13 cellular contexts compared by ENCODE assay signal in genomic region chr10:91907033-91907594, GRCh38. TPM values are rescaled to one million over a fixed set of nuclear protein-coding genes. Genes with fewer than 3 reads are reported as not detected.
A peak's percentile ranks its signal among the peaks of the same experiment; 100 is the strongest.
DNase-seq lines count a peak whose midpoint lies in the region; ATAC-seq and TF ChIP-seq lines count a peak whose summit lies in the region.
"Had no signal": no experiment of that assay in that cellular context is flagged by ENCODE, and none has a peak within 500 bp of the region (broad histone marks: within the 10 kb centered on the region; RNA-seq: fewer than 3 reads in every experiment).

No MANE protein-coding gene starts in this region.

- DNase-seq in activated naive CD4-positive, alpha-beta T cell treated with anti-CD3 and anti-CD28 coated beads, Interleukin-2, amount 10 ng/mL, durations not matched to agents 7 days and 5 days, result no peak
- DNase-seq in activated naive CD4-positive, alpha-beta T cell treated with anti-CD3 and anti-CD28 coated beads, Interleukin-2, amount 50 U/mL, for 72 hours (ENCODE audit: low spot score in 2 of 2), result no peak
- no peak for DNase-seq in glutamatergic neuron
- DNase-seq in stimulated activated effector memory CD8-positive, alpha-beta T cell treated with anti-CD3 and anti-CD28 coated beads, Interleukin-12 subunit alpha, Interleukin-12 subunit beta, amount 100 ng/mL, for 72 hours (ENCODE audit: low spot score in 2 of 2), result no peak
- no peak for DNase-seq in NCI-H2107 treated with DMSO at 0.1 percent for 48 hours (lab: John Stamatoyannopoulos, UW; ENCODE audit: unreplicated experiment)
- DNase-seq in OCI-M1 (lab: John Stamatoyannopoulos, UW), result no peak
- no peak for DNase-seq in DMS53 treated with DMSO at 0.1 percent for 48 hours (lab: John Stamatoyannopoulos, UW; ENCODE audit: unreplicated experiment)
- DNase-seq: effector CD4-positive, alpha-beta T cell; left cardiac atrium; NCI-H510A; stomach had no signal

- H3K36me3 ChIP-seq in SU-DHL-6 (ENCODE audit: low read length), result no peaks in the 10 kb centered on the region
- H3K36me3 ChIP-seq: stomach had no signal

- no peak overlapping the region for H2AFZ ChIP-seq in SU-DHL-6 (ENCODE audit: low read depth, low read length, severe bottlenecking)

- H3K27me3 Mint-ChIP-seq in activated naive CD4-positive, alpha-beta T cell treated with anti-CD3 and anti-CD28 coated beads, Interleukin-2, amount 10 ng/mL, durations not matched to agents 7 days and 5 days, result peaks cover 6% of the 10 kb centered on the region
- peaks cover 12% of the 10 kb centered on the region for H3K27me3 Mint-ChIP-seq in glutamatergic neuron (ENCODE audit: unreplicated experiment)

- no peak overlapping the region for H3K27ac Mint-ChIP-seq in activated naive CD4-positive, alpha-beta T cell treated with anti-CD3 and anti-CD28 coated beads, Interleukin-2, amount 10 ng/mL, durations not matched to agents 7 days and 5 days
- H3K27ac Mint-ChIP-seq in activated naive CD4-positive, alpha-beta T cell treated with anti-CD3 and anti-CD28 coated beads, Interleukin-2, amount 50 U/mL, for 72 hours, result no peak overlapping the region
- H3K27ac Mint-ChIP-seq in glutamatergic neuron (ENCODE audit: unreplicated experiment), result no peak overlapping the region
- H3K27ac Mint-ChIP-seq in stimulated activated effector memory CD8-positive, alpha-beta T cell treated with anti-CD3 and anti-CD28 coated beads, Interleukin-12 subunit alpha, Interleukin-12 subunit beta, amount 100 ng/mL, for 72 hours, result peak overlapping the region; percentile 56

- no peaks in the 10 kb centered on the region; the same call in 1 of the 2 replicates for H3F3A ChIP-seq in SU-DHL-6 (ENCODE audit: insufficient read depth)

- no peaks in the 10 kb centered on the region for H4K20me1 ChIP-seq in SU-DHL-6 (ENCODE audit: low read depth, low read length)

- no peaks in the 10 kb centered on the region for H3K36me3 Mint-ChIP-seq in activated naive CD4-positive, alpha-beta T cell treated with anti-CD3 and anti-CD28 coated beads, Interleukin-2, amount 10 ng/mL, durations not matched to agents 7 days and 5 days
- no peaks in the 10 kb centered on the region for H3K36me3 Mint-ChIP-seq in activated naive CD4-positive, alpha-beta T cell treated with anti-CD3 and anti-CD28 coated beads, Interleukin-2, amount 50 U/mL, for 72 hours
- H3K36me3 Mint-ChIP-seq in glutamatergic neuron (ENCODE audit: unreplicated experiment), result no peaks in the 10 kb centered on the region
- H3K36me3 Mint-ChIP-seq in stimulated activated effector memory CD8-positive, alpha-beta T cell treated with anti-CD3 and anti-CD28 coated beads, Interleukin-12 subunit alpha, Interleukin-12 subunit beta, amount 100 ng/mL, for 72 hours, result peaks cover 6% of the 10 kb centered on the region

- no peak for ATAC-seq in activated naive CD4-positive, alpha-beta T cell treated with anti-CD3 and anti-CD28 coated beads, Interleukin-2, amount 50 U/mL, for 72 hours
- no peak for ATAC-seq in stimulated activated effector memory CD8-positive, alpha-beta T cell treated with anti-CD3 and anti-CD28 coated beads, Interleukin-12 subunit alpha, Interleukin-12 subunit beta, amount 100 ng/mL, for 72 hours

- TF ChIP-seq CTCF in SU-DHL-6 (IDR thresholded peaks at IDR 0.05; ENCODE audit: insufficient read depth, low read length, poor library complexity, severe bottlenecking), result no peak
- TF ChIP-seq CTCF in glutamatergic neuron (IDR thresholded peaks at IDR 0.05; ENCODE audit: partially characterized antibody, unreplicated experiment), result no peak

- peak overlapping the region; percentile 71 for H3K4me3 ChIP-seq in SU-DHL-6 (ENCODE audit: insufficient read depth, low read length, poor library complexity, severe bottlenecking)

- H3K4me3 Mint-ChIP-seq in activated naive CD4-positive, alpha-beta T cell treated with anti-CD3 and anti-CD28 coated beads, Interleukin-2, amount 10 ng/mL, durations not matched to agents 7 days and 5 days, result peak overlapping the region; percentile 85
- peak overlapping the region; percentile 93 for H3K4me3 Mint-ChIP-seq in glutamatergic neuron (ENCODE audit: unreplicated experiment)
- peak overlapping the region; percentile 79 for H3K4me3 Mint-ChIP-seq in stimulated activated effector memory CD8-positive, alpha-beta T cell treated with anti-CD3 and anti-CD28 coated beads, Interleukin-12 subunit alpha, Interleukin-12 subunit beta, amount 100 ng/mL, for 72 hours

- no peaks in the 10 kb centered on the region for H3K27me3 ChIP-seq in SU-DHL-6 (ENCODE audit: low read length)
- H3K27me3 ChIP-seq: stomach had no signal

- H3K79me2 ChIP-seq in SU-DHL-6 (ENCODE audit: insufficient read depth, low read length), result no peaks in the 10 kb centered on the region; the same call in 1 of the 2 replicates

- H3K9ac ChIP-seq in SU-DHL-6 (ENCODE audit: low read length), result peak overlapping the region; percentile 73; the same call in 1 of the 2 replicates

- peak overlapping the region; percentile 86 for H3K4me2 ChIP-seq in SU-DHL-6 (ENCODE audit: low read depth, low read length, poor library complexity, severe bottlenecking)

- CTCF ChIA-PET in activated naive CD4-positive, alpha-beta T cell treated with anti-CD3 and anti-CD28 coated beads, Interleukin-2, amount 10 ng/mL, durations not matched to agents 7 days and 5 days (lab: Charles Lee), result interaction anchor here (0.6 to 3.1 kb wide), 4 partner anchors 20 to 267 kb away, joined by 4 to 11 read pairs (median 6); no protein-coding TSS in a partner anchor

- H3K9me2 ChIP-seq in SU-DHL-6 (replicated peaks; ENCODE audit: insufficient read depth, low read length), result no peaks in the 10 kb centered on the region

- H3K9me3 Mint-ChIP-seq in activated naive CD4-positive, alpha-beta T cell treated with anti-CD3 and anti-CD28 coated beads, Interleukin-2, amount 10 ng/mL, durations not matched to agents 7 days and 5 days, result no peaks in the 10 kb centered on the region
- H3K9me3 Mint-ChIP-seq in activated naive CD4-positive, alpha-beta T cell treated with anti-CD3 and anti-CD28 coated beads, Interleukin-2, amount 50 U/mL, for 72 hours, result no peaks in the 10 kb centered on the region
- H3K9me3 Mint-ChIP-seq in glutamatergic neuron (ENCODE audit: unreplicated experiment), result peaks cover 10% of the 10 kb centered on the region
- H3K9me3 Mint-ChIP-seq in stimulated activated effector memory CD8-positive, alpha-beta T cell treated with anti-CD3 and anti-CD28 coated beads, Interleukin-12 subunit alpha, Interleukin-12 subunit beta, amount 100 ng/mL, for 72 hours, result no peaks in the 10 kb centered on the region

- H3K27ac ChIP-seq in SU-DHL-6 (ENCODE audit: low read depth, low read length), result no peak overlapping the region
- H3K27ac ChIP-seq: C4-2B had no signal

- peaks cover 28% of the 10 kb centered on the region for H3K4me1 Mint-ChIP-seq in activated naive CD4-positive, alpha-beta T cell treated with anti-CD3 and anti-CD28 coated beads, Interleukin-2, amount 10 ng/mL, durations not matched to agents 7 days and 5 days
- H3K4me1 Mint-ChIP-seq in glutamatergic neuron (ENCODE audit: low read depth, unreplicated experiment), result peaks cover 5% of the 10 kb centered on the region
- peaks cover 32% of the 10 kb centered on the region for H3K4me1 Mint-ChIP-seq in stimulated activated effector memory CD8-positive, alpha-beta T cell treated with anti-CD3 and anti-CD28 coated beads, Interleukin-12 subunit alpha, Interleukin-12 subunit beta, amount 100 ng/mL, for 72 hours

- no peaks in the 10 kb centered on the region for H3K9me3 ChIP-seq in SU-DHL-6 (ENCODE audit: insufficient read depth, low read length)
- H3K9me3 ChIP-seq: stomach had no signal

RNA-seq across cellular contexts. Expression of gene FGFBP3, which starts 2.2 kb away (rescaled TPM):
- total RNA-seq in activated naive CD4-positive, alpha-beta T cell treated with anti-CD3 and anti-CD28 coated beads, Interleukin-2, amount 50 U/mL, for 72 hours, result 1 to 10 TPM in 1 of 2 donors, under 1 TPM in 1; 0.25 to 1.5 TPM
- 7.5 TPM for total RNA-seq in glutamatergic neuron (ENCODE audit: unreplicated experiment)

RNA-seq across cellular contexts. Expression of gene BTAF1, which starts 16.5 kb away (rescaled TPM):
- total RNA-seq in activated naive CD4-positive, alpha-beta T cell treated with anti-CD3 and anti-CD28 coated beads, Interleukin-2, amount 50 U/mL, for 72 hours, result 10 to 100 TPM; 72.9 to 74.2 TPM
- 42.2 TPM for total RNA-seq in glutamatergic neuron (ENCODE audit: unreplicated experiment)
